23 cellular contexts compared by ENCODE assay signal in genomic region chr1:234706199-234706598, GRCh38.
DNase-seq lines count a peak whose midpoint lies in the region; ATAC-seq and TF ChIP-seq lines count a peak whose summit lies in the region.
"Had no signal": no experiment of that assay in that cellular context is flagged by ENCODE, and none has a peak within 500 bp of the region (broad histone marks: within the 10 kb centered on the region; RNA-seq: fewer than 3 reads in every experiment).

No MANE protein-coding gene starts in this region.

- no peak for ATAC-seq in heart right ventricle
- ATAC-seq in Panc1: no peak
- ATAC-seq in upper lobe of left lung (ENCODE audit: low FRiP score in 2 of 2): no peak
- no peak for ATAC-seq in GM18519 (IDR thresholded peaks at IDR 0.05; ENCODE audit: low FRiP score, unreplicated experiment)
- ATAC-seq in HG02678 (IDR thresholded peaks at IDR 0.05; ENCODE audit: unreplicated experiment): no peak

- H3K4me1 ChIP-seq in right atrium auricular region (peaks cover 0 to 19% of the 10 kb centered on the region in 2 donors), heart right ventricle (peaks cover 0 to 35% (median 12%) of the 10 kb centered on the region in 9 donors), Panc1 (ENCODE audit: control insufficient read depth, insufficient read depth, low read length) (peaks cover 4% of the 10 kb centered on the region; the same call in 1 of the 2 replicates), upper lobe of left lung (peaks cover 3 to 30% (median 27%) of the 10 kb centered on the region in 4 donors)
- H3K4me1 ChIP-seq: HAP-1 had no signal

- no TSS peak for BruUV-seq in Panc1 (replicated peaks; lab: Mats Ljungman, UMichigan)

- H3K4me3 ChIP-seq in right atrium auricular region: no peak overlapping the region
- H3K4me3 ChIP-seq in heart right ventricle: no peak overlapping the region
- H3K4me3 ChIP-seq in Panc1 (ENCODE audit: low read depth in 2 of 2, low read length in 2 of 2): no peak overlapping the region
- H3K4me3 ChIP-seq in upper lobe of left lung: no peak overlapping the region
- H3K4me3 ChIP-seq: HAP-1, PC-9, SJSA1 had no signal

- DNase-seq in right atrium auricular region (ENCODE audit: low spot score): peak; percentile 7
- no peak for DNase-seq in heart right ventricle
- DNase-seq in Panc1 (ENCODE audit: low read depth, low spot score): no peak
- peak; percentile 5 for DNase-seq in ecto neural progenitor cell (ENCODE audit: low spot score)
- DNase-seq in upper lobe of left lung: no peak
- DNase-seq in NCI-H1930 (lab: John Stamatoyannopoulos, UW): no peak
- DNase-seq: CD4-positive, CD25-positive, alpha-beta regulatory T cell; GOT3; Karpas-422; NCI-H1105 treated with DMSO at 0.1 percent for 48 hours; NCI-H146; NCI-H2029 treated with DMSO at 0.1 percent for 48 hours; NCI-H446 treated with DMSO at 0.1 percent for 48 hours; NCI-H526; NCI-H82; NK-92 treated with Interleukin-12 subunit alpha and Interleukin-12 subunit beta, amount 100 ng/mL, for 24 hours; PC-9; Right ventricle myocardium superior; RPMI8226 had no signal

- H3K36me3 ChIP-seq in right atrium auricular region (no peaks in the 10 kb centered on the region), heart right ventricle (no peaks in the 10 kb centered on the region), Panc1 (ENCODE audit: control insufficient read depth, insufficient read depth, low read length) (no peaks in the 10 kb centered on the region), upper lobe of left lung (no peaks in the 10 kb centered on the region)
- H3K36me3 ChIP-seq: HAP-1, SJSA1 had no signal

- intact Hi-C loops in heart right ventricle (cut with DNase I): loop anchor here in 1 of 10 donors (10.0 kb wide), 1 partner anchor 211 kb away; no protein-coding TSS in a partner anchor
- intact Hi-C loops in Panc1 (cut with micrococcal nuclease; ENCODE audit: unreplicated experiment): no loop called here

- H3K27me3 ChIP-seq in right atrium auricular region (no peaks in the 10 kb centered on the region), heart right ventricle (no peaks in the 10 kb centered on the region), Panc1 (ENCODE audit: control insufficient read depth, insufficient read depth, low read length) (no peaks in the 10 kb centered on the region), upper lobe of left lung (no peaks in the 10 kb centered on the region)
- H3K27me3 ChIP-seq: SJSA1 had no signal

- WGBS in heart right ventricle, 2 donors: 98 to 99% methylated on average over 3 of the region's 3 CpGs
- 92 to 98% methylated on average over 3 of the region's 3 CpGs for WGBS in upper lobe of left lung, 2 donors

- no peaks in the 10 kb centered on the region for H3K9me3 ChIP-seq in right atrium auricular region
- H3K9me3 ChIP-seq in heart right ventricle: no peaks in the 10 kb centered on the region
- H3K9me3 ChIP-seq in Panc1 (ENCODE audit: control insufficient read depth, insufficient read depth, low read depth, low read length): peaks cover 3% of the 10 kb centered on the region; the same call in 1 of the 2 replicates
- H3K9me3 ChIP-seq in upper lobe of left lung: no peaks in the 10 kb centered on the region
- H3K9me3 ChIP-seq: HAP-1 had no signal

- no peak for TF ChIP-seq EP300 in upper lobe of left lung (IDR thresholded peaks at IDR 0.05)

- CTCF ChIA-PET in Panc1 (lab: Charles Lee): no interaction called here

- in situ Hi-C loops in Panc1 (cut with HindIII; ENCODE audit: low pct_unique_long_range_greater_than_20kb, low sequenced_read_pairs): no loop called here

- TF ChIP-seq POLR2A in upper lobe of left lung (IDR thresholded peaks at IDR 0.05): no peak

- TF ChIP-seq CTCF in right atrium auricular region (IDR thresholded peaks at IDR 0.05): no peak
- TF ChIP-seq CTCF in heart right ventricle (IDR thresholded peaks at IDR 0.05): no peak
- TF ChIP-seq CTCF in Panc1 (IDR thresholded peaks at IDR 0.05): no peak
- no peak for TF ChIP-seq CTCF in upper lobe of left lung (IDR thresholded peaks at IDR 0.05)

- H3K27ac ChIP-seq in right atrium auricular region: no peak overlapping the region
- H3K27ac ChIP-seq in heart right ventricle: no peak overlapping the region
- H3K27ac ChIP-seq in Panc1 (ENCODE audit: low read length): peak overlapping the region; percentile 62; the same call in 1 of the 2 replicates
- H3K27ac ChIP-seq in upper lobe of left lung: peak overlapping the region in 3 of 4 donors; percentile 57 to 84 (median 64)
- H3K27ac ChIP-seq: PC-9, SJSA1 had no signal

- POLR2A ChIA-PET in Panc1 (lab: Charles Lee): no interaction called here

Comparison
In these comparisons a context has a peak if more than half of its experiments do, and no peak if none do; other contexts are left out.
1. DNase-seq: peak in right atrium auricular region (single experiment) and ecto neural progenitor cell (single experiment); none in heart right ventricle (0 of 2), Panc1 (single experiment), upper lobe of left lung (0 of 2) and NCI-H1930 (0 of 2).
2. H3K27ac ChIP-seq: peak in Panc1 (single experiment) and upper lobe of left lung (3 of 4); none in right atrium auricular region (0 of 2) and heart right ventricle (0 of 10).